30 cellular contexts compared by ENCODE assay signal in the genomic region with DNA sequence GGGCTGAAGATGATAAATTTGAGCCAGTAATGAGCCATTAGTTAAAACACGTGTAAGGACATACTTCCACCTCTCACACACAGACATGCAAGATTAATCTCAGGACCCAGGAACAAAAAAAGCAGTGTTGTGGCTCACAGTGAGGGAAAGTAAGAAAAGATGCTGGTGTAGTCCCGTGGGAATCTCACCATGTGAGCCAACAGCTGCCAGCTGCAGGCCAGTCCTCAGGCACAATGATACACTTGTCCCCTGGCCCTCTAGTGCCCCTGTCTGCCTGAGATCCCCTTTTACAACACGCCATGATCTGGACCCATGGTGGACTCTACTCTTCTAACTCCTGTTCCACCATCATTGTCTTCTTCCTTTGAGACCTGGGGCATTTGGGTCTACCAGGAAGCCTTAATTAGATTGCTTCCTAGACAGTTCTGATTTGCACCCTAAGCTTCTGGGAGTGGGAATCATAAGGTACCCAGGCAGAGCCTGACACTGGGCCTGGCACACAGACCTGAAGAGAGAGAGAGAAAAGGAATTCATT.
"Had no signal": no experiment of that assay in that cellular context is flagged by ENCODE, and none has a peak within 500 bp of the region (broad histone marks: within the 10 kb centered on the region; RNA-seq: fewer than 3 reads in every experiment).

No MANE protein-coding gene starts in this region.

- ATAC-seq: activated CD8-positive, alpha-beta memory T cell treated with anti-CD3 and anti-CD28 coated beads, Interleukin-2, amount 10 ng/mL, durations not matched to agents 7 days and 5 days; activated CD8-positive, alpha-beta T cell treated with anti-CD3 and anti-CD28 coated beads, Interleukin-2, amount 10 ng/mL, durations not matched to agents 7 days and 5 days; activated T-cell treated with anti-CD3 and anti-CD28 coated beads, Interleukin-2, amount 50 U/mL, for 72 hours; effector memory CD8-positive, alpha-beta T cell; heart right ventricle; left lung; lower lobe of right lung; natural killer cell treated with Interleukin-12 subunit alpha and Interleukin-12 subunit beta and Interleukin-15 and Interleukin-18, amount 100 ng/mL, for 72 hours; psoas muscle; stimulated activated naive B cell treated with anti-CD40 and anti-IgM and Interleukin-4, amounts not matched to agents 10 μg/mL and 1 μg/mL and 100 μg/mL, for 72 hours had no signal

- DNase-seq: activated B cell treated with CpG ODN at 0.5 μM for 24 hours; activated CD4-positive, alpha-beta T cell treated with anti-CD3 and anti-CD28 coated beads, Interleukin-2, amount 50 U/mL, for 1 hour; activated CD8-positive, alpha-beta memory T cell treated with anti-CD3 and anti-CD28 coated beads, Interleukin-2, amount 10 ng/mL, durations not matched to agents 7 days and 5 days; activated CD8-positive, alpha-beta T cell treated with anti-CD3 and anti-CD28 coated beads, Interleukin-2, amount 10 ng/mL, durations not matched to agents 7 days and 5 days; activated effector memory CD4-positive, alpha-beta T cell treated with anti-CD3 and anti-CD28 coated beads, Interleukin-2, amount 50 U/mL, for 16 hours; activated naive CD4-positive, alpha-beta T cell treated with anti-CD3 and anti-CD28 coated beads for 36 hours; activated naive CD8-positive, alpha-beta T cell treated with anti-CD3 and anti-CD28 coated beads for 36 hours; activated T-cell treated with anti-CD3 and anti-CD28 coated beads, Interleukin-2, amount 50 U/mL, for 72 hours; adrenal gland; aorta; effector memory CD8-positive, alpha-beta T cell; foreskin fibroblast; heart right ventricle; left lung; lower lobe of right lung; mesendoderm; ovary; psoas muscle; sigmoid colon; stimulated activated CD4-positive, alpha-beta T cell treated with anti-CD3 and anti-CD28 coated beads, Interleukin-1b, Interleukin-23, amount 100 ng/mL, for 48 hours; stimulated activated naive B cell treated with anti-CD40 and anti-IgM and Interleukin-4, amounts not matched to agents 10 μg/mL and 1 μg/mL and 100 μg/mL, for 72 hours; stomach; T-helper 1 cell; thyroid gland; upper lobe of left lung had no signal

- H3K4me1 ChIP-seq: adrenal gland, heart right ventricle, left lung, lower lobe of right lung, psoas muscle, sigmoid colon, stomach, thyroid gland, upper lobe of left lung, vagina had no signal

- H3K9me3 ChIP-seq: adrenal gland, heart right ventricle, left lung, lower lobe of right lung, neutrophil, ovary, psoas muscle, sigmoid colon, stomach, thyroid gland, upper lobe of left lung, vagina had no signal

- H3K4me3 ChIP-seq: adrenal gland, coronary artery, heart right ventricle, left lung, lower lobe of right lung, ovary, psoas muscle, sigmoid colon, smooth muscle cell, stomach, thyroid gland, upper lobe of left lung, vagina had no signal

- H3K27ac ChIP-seq: adrenal gland, coronary artery, heart right ventricle, left lung, lower lobe of right lung, neutrophil, ovary, psoas muscle, sigmoid colon, stomach, thyroid gland, upper lobe of left lung, vagina had no signal

- H3K27me3 ChIP-seq: ovary, sigmoid colon, thyroid gland, upper lobe of left lung, vagina had no signal

- H3K4me2 ChIP-seq: smooth muscle cell had no signal

- H3K36me3 ChIP-seq: adrenal gland, heart right ventricle, left lung, lower lobe of right lung, neutrophil, ovary, sigmoid colon, stomach, thyroid gland, upper lobe of left lung, vagina had no signal
